Comparison of ENCODE assay signal across 19 cellular contexts in the genomic region with DNA sequence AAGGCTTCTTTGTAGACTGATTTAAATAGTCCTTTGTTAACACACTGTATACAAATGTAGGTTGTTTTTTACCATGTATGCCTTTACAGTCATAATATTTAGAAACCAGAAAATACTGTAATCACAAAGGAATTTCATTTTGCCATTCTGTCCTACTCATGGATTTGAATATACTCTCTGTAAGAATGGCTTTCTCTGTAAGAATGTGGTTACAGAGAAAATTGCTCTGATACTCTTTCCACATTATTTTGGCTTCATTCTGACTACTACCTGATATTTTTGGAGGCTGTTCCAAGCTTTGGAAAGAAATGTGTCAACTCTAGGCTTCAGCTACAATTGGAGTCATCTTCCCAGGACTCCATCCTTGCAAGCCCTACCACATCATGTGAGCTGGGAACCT. TPM values are rescaled to one million over a fixed set of nuclear protein-coding genes. Genes with fewer than 3 reads are reported as not detected.
"Had no signal": no experiment of that assay in that cellular context is flagged by ENCODE, and none has a peak within 500 bp of the region (broad histone marks: within the 10 kb centered on the region; RNA-seq: fewer than 3 reads in every experiment).

No MANE protein-coding gene starts in this region.

- H3K27me3 Mint-ChIP-seq: activated CD4-positive, alpha-beta T cell treated with anti-CD3 and anti-CD28 coated beads for 36 hours had no signal

- FAIRE-seq: kidney, TTC549 had no signal

- H3K36me3 Mint-ChIP-seq: memory B cell, WTC11 had no signal

- ATAC-seq: body of pancreas, gastrocnemius medialis, heart left ventricle had no signal

- H3K4me1 ChIP-seq: gastrocnemius medialis, thyroid gland had no signal

- H3K27ac ChIP-seq: body of pancreas, epithelial cell of prostate, gastrocnemius medialis, heart left ventricle, left ventricle myocardium inferior, thyroid gland had no signal

- H3K36me3 ChIP-seq: gastrocnemius medialis, heart left ventricle, left ventricle myocardium inferior, thyroid gland had no signal

- H3K4me1 Mint-ChIP-seq: activated CD4-positive, alpha-beta T cell treated with anti-CD3 and anti-CD28 coated beads for 36 hours; activated naive CD4-positive, alpha-beta T cell treated with anti-CD3 and anti-CD28 coated beads, Interleukin-2, amount 50 U/mL, for 24 hours had no signal

- H3K9me3 ChIP-seq: body of pancreas, gastrocnemius medialis, thyroid gland had no signal

- H3K4me3 ChIP-seq: body of pancreas, gastrocnemius medialis, heart left ventricle, left ventricle myocardium inferior, thyroid gland had no signal

- H3K4me3 Mint-ChIP-seq: activated CD4-positive, alpha-beta T cell treated with anti-CD3 and anti-CD28 coated beads for 36 hours; activated naive CD4-positive, alpha-beta T cell treated with anti-CD3 and anti-CD28 coated beads, Interleukin-2, amount 50 U/mL, for 24 hours; memory B cell; WTC11 had no signal

- H3K27me3 ChIP-seq: body of pancreas, gastrocnemius medialis, heart left ventricle, thyroid gland had no signal

- H3K9me3 Mint-ChIP-seq: activated naive CD4-positive, alpha-beta T cell treated with anti-CD3 and anti-CD28 coated beads, Interleukin-2, amount 50 U/mL, for 24 hours; memory B cell had no signal

- H3K27ac Mint-ChIP-seq: activated CD4-positive, alpha-beta T cell treated with anti-CD3 and anti-CD28 coated beads for 36 hours; activated naive CD4-positive, alpha-beta T cell treated with anti-CD3 and anti-CD28 coated beads, Interleukin-2, amount 50 U/mL, for 24 hours; memory B cell; progenitor cell of endocrine pancreas; WTC11 had no signal

- DNase-seq: activated CD4-positive, alpha-beta T cell treated with anti-CD3 and anti-CD28 coated beads, Interleukin-2, amount 50 U/mL, for 48 hours; activated gamma-delta T cell; body of pancreas; dermis blood vessel endothelial cell; gastrocnemius medialis; heart left ventricle; kidney; left ventricle myocardium inferior; stimulated activated CD4-positive, alpha-beta T cell treated with anti-CD3 and anti-CD28 coated beads, Interleukin-2, amount 100 ng/mL, for 24 hours; stimulated activated naive CD4-positive, alpha-beta T cell treated with Interleukin-2 at 50 U/mL for 16 hours; thyroid gland had no signal

RNA-seq across cellular contexts. Expression of a gene that starts 23.5 kb away (rescaled TPM):
- total RNA-seq: activated CD4-positive, alpha-beta T cell treated with anti-CD3 and anti-CD28 coated beads for 36 hours; progenitor cell of endocrine pancreas; T-helper 2 cell treated with Interferon-gamma antibody and Interleukin-4, amounts not matched to agents 100 ng/mL and 5 ng/mL, for 36 hours; WTC11 had no signal
